31 cellular contexts compared by ENCODE assay signal in genomic region chr12:111870216-111870615, GRCh38.
"Had no signal": no experiment of that assay in that cellular context is flagged by ENCODE, and none has a peak within 500 bp of the region (broad histone marks: within the 10 kb centered on the region; RNA-seq: fewer than 3 reads in every experiment).

No MANE protein-coding gene starts in this region.

- H3K9me3 ChIP-seq: adrenal gland, ascending aorta, esophagus squamous epithelium, ovary, uterus had no signal

- H3K4me1 ChIP-seq: ascending aorta, esophagus squamous epithelium, left ventricle myocardium inferior, uterus had no signal

- H3K27me3 Mint-ChIP-seq: activated B cell treated with CpG ODN at 0.5 μM for 24 hours; activated CD8-positive, alpha-beta memory T cell treated with anti-CD3 and anti-CD28 coated beads, Interleukin-2, amount 10 ng/mL, durations not matched to agents 7 days and 5 days; activated naive CD8-positive, alpha-beta T cell treated with anti-CD3 and anti-CD28 coated beads for 36 hours; central memory CD8-positive, alpha-beta T cell; progenitor cell of endocrine pancreas; stimulated activated naive CD8-positive, alpha-beta T cell treated with anti-CD3 and anti-CD28 coated beads, Interleukin-15, Interleukin-2, amounts not matched to agents 100 ng/mL and 50 ng/mL, for 24 hours; type B pancreatic cell had no signal

- H3K36me3 ChIP-seq: ovary, uterus had no signal

- H3K27me3 ChIP-seq: adrenal gland, ascending aorta, brain microvascular endothelial cell, esophagus squamous epithelium, ovary, uterus had no signal

- H3K4me1 Mint-ChIP-seq: activated B cell treated with CpG ODN at 0.5 μM for 24 hours; activated CD8-positive, alpha-beta memory T cell treated with anti-CD3 and anti-CD28 coated beads, Interleukin-2, amount 10 ng/mL, durations not matched to agents 7 days and 5 days; central memory CD8-positive, alpha-beta T cell; natural killer cell had no signal

- H3K27ac ChIP-seq: adrenal gland, ascending aorta, brain microvascular endothelial cell, epithelial cell of prostate, esophagus squamous epithelium, left ventricle myocardium inferior, ovary, skin epidermis, uterus had no signal

- H3K4me3 ChIP-seq: adrenal gland, ascending aorta, esophagus squamous epithelium, left ventricle myocardium inferior, lung, ovary, skin epidermis, uterus had no signal

- DNase-seq: activated B cell treated with CpG ODN at 0.5 μM for 24 hours; activated CD8-positive, alpha-beta memory T cell treated with anti-CD3 and anti-CD28 coated beads, Interleukin-2, amount 10 ng/mL, durations not matched to agents 7 days and 5 days; activated CD8-positive, alpha-beta T cell treated with anti-CD3 and anti-CD28 coated beads, Interleukin-2, amount 10 ng/mL, durations not matched to agents 7 days and 5 days; activated effector memory CD4-positive, alpha-beta T cell treated with anti-CD3 and anti-CD28 coated beads, Interleukin-2, amount 50 U/mL, for 16 hours; activated naive CD4-positive, alpha-beta T cell treated with anti-CD3 and anti-CD28 coated beads for 36 hours; activated naive CD8-positive, alpha-beta T cell treated with anti-CD3 and anti-CD28 coated beads for 36 hours; adrenal gland; brain microvascular endothelial cell; dermis blood vessel endothelial cell; effector CD4-positive, alpha-beta T cell; esophagus squamous epithelium; foreskin melanocyte; islet precursor cell; left ventricle myocardium inferior; mesendoderm; natural killer cell; ovary; retina; stimulated activated CD4-positive, alpha-beta T cell treated with anti-CD3 and anti-CD28 coated beads, Interleukin-12 subunit alpha, Interleukin-12 subunit beta, amount 100 ng/mL, for 4 hours; stimulated activated CD4-positive, alpha-beta T cell treated with anti-CD3 and anti-CD28 coated beads, Interleukin-4, amount 100 ng/mL, for 1 hour; T-helper 2 cell; uterus had no signal

- H3K9me3 Mint-ChIP-seq: activated B cell treated with CpG ODN at 0.5 μM for 24 hours; activated naive CD4-positive, alpha-beta T cell treated with anti-CD3 and anti-CD28 coated beads for 36 hours; activated naive CD8-positive, alpha-beta T cell treated with anti-CD3 and anti-CD28 coated beads for 36 hours; central memory CD8-positive, alpha-beta T cell; natural killer cell; stimulated activated naive CD8-positive, alpha-beta T cell treated with anti-CD3 and anti-CD28 coated beads, Interleukin-15, Interleukin-2, amounts not matched to agents 100 ng/mL and 50 ng/mL, for 24 hours; type B pancreatic cell had no signal

- ATAC-seq: activated CD8-positive, alpha-beta memory T cell treated with anti-CD3 and anti-CD28 coated beads, Interleukin-2, amount 10 ng/mL, durations not matched to agents 7 days and 5 days; activated CD8-positive, alpha-beta T cell treated with anti-CD3 and anti-CD28 coated beads, Interleukin-2, amount 10 ng/mL, durations not matched to agents 7 days and 5 days; natural killer cell; sciatic nerve had no signal

- H3K4me3 Mint-ChIP-seq: activated B cell treated with CpG ODN at 0.5 μM for 24 hours; activated CD8-positive, alpha-beta memory T cell treated with anti-CD3 and anti-CD28 coated beads, Interleukin-2, amount 10 ng/mL, durations not matched to agents 7 days and 5 days; activated CD8-positive, alpha-beta T cell treated with anti-CD3 and anti-CD28 coated beads, Interleukin-2, amount 10 ng/mL, durations not matched to agents 7 days and 5 days; activated naive CD4-positive, alpha-beta T cell treated with anti-CD3 and anti-CD28 coated beads for 36 hours; activated naive CD8-positive, alpha-beta T cell treated with anti-CD3 and anti-CD28 coated beads for 36 hours; central memory CD8-positive, alpha-beta T cell; natural killer cell; stimulated activated naive CD8-positive, alpha-beta T cell treated with anti-CD3 and anti-CD28 coated beads, Interleukin-15, Interleukin-2, amounts not matched to agents 100 ng/mL and 50 ng/mL, for 24 hours; type B pancreatic cell had no signal

- H3K27ac Mint-ChIP-seq: activated B cell treated with CpG ODN at 0.5 μM for 24 hours; activated CD8-positive, alpha-beta memory T cell treated with anti-CD3 and anti-CD28 coated beads, Interleukin-2, amount 10 ng/mL, durations not matched to agents 7 days and 5 days; activated CD8-positive, alpha-beta T cell treated with anti-CD3 and anti-CD28 coated beads, Interleukin-2, amount 10 ng/mL, durations not matched to agents 7 days and 5 days; activated naive CD4-positive, alpha-beta T cell treated with anti-CD3 and anti-CD28 coated beads for 36 hours; activated naive CD8-positive, alpha-beta T cell treated with anti-CD3 and anti-CD28 coated beads for 36 hours; progenitor cell of endocrine pancreas; stimulated activated naive CD8-positive, alpha-beta T cell treated with anti-CD3 and anti-CD28 coated beads, Interleukin-15, Interleukin-2, amounts not matched to agents 100 ng/mL and 50 ng/mL, for 24 hours; type B pancreatic cell had no signal
